ENCODE assay signal across 6 cellular contexts in the genomic region with DNA sequence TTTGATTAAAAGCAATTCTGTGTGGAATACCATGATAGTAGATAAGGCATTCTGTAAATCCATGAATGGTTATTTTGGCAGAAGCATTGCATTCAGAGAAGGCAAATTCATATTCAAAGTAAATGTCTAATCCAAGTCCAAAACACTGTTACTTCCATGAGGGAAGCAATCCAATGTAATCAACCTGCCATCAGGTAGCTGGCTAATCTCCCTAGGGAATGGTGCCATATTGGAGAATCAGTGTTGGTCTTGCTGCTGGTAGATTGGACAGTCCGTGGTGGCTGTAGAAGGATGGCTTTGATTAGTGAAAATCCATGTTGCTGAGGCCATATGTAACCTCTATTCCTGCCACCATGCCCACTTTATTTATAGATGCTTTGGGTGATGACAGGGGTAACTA.
"Had no signal": no experiment of that assay in that cellular context is flagged by ENCODE, and none has a peak within 500 bp of the region (broad histone marks: within the 10 kb centered on the region; RNA-seq: fewer than 3 reads in every experiment).

No MANE protein-coding gene starts in this region.

- H3K36me3 Mint-ChIP-seq: IgD-negative memory B cell had no signal

- FAIRE-seq: HepG2, HTR-8/SVneo had no signal

- H3K4me1 Mint-ChIP-seq: IgD-negative memory B cell had no signal

- H3K27ac ChIP-seq: HL-60 had no signal

- ATAC-seq: HepG2 had no signal

- DNase-seq: IMR-90, KBM-7 had no signal

- H3K27ac Mint-ChIP-seq: IgD-negative memory B cell had no signal

- H3K4me3 Mint-ChIP-seq: IgD-negative memory B cell had no signal

- H3K9me3 Mint-ChIP-seq: IgD-negative memory B cell had no signal
